1 cellular context compared by ENCODE assay signal in the genomic region with DNA sequence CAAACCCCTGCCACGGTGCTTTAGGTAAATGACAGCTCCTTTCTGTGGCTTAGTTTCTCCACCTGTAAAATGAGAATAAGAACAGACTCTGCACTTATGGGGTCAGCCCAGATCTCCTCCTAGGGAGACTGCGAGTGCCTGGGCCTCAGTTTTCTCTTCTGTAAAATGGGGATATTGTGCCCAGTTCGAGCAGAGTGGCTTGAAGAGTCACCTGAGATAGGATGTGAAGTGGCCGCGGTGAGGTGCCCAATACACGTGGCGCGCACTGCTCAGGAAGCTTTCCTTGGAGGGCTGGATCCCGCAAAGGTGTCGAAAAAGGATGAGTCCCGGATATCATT.
TF ChIP-seq lines count a peak whose summit lies in the region.

No MANE protein-coding gene starts in this region.

TF ChIP-seq in K562, 482 proteins besides CTCF, POLR2A, EP300 and RAD21 (continued from another document):
- TF ChIP-seq, protein P1, sequence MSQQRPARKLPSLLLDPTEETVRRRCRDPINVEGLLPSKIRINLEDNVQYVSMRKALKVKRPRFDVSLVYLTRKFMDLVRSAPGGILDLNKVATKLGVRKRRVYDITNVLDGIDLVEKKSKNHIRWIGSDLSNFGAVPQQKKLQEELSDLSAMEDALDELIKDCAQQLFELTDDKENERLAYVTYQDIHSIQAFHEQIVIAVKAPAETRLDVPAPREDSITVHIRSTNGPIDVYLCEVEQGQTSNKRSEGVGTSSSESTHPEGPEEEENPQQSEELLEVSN (IDR thresholded peaks at IDR 0.05; ENCODE audit: borderline replicate concordance in 1 of 2, extremely low read depth in 1 of 2, insufficient read depth in 1 of 2, insufficient read length in 1 of 2, low read depth in 1 of 2, low read length in 1 of 2, poor library complexity in 1 of 2, severe bottlenecking in 1 of 2) = no peak
- TF ChIP-seq ZNF57 (CRISPR knock-in tag; IDR thresholded peaks at IDR 0.05) = no peak
- no peak for TF ChIP-seq RHOXF2B (CRISPR knock-in tag; conservative IDR thresholded peaks at IDR 0.05)
- TF ChIP-seq, protein P2, sequence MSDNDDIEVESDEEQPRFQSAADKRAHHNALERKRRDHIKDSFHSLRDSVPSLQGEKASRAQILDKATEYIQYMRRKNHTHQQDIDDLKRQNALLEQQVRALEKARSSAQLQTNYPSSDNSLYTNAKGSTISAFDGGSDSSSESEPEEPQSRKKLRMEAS (CRISPR knock-in tag; IDR thresholded peaks at IDR 0.05) = no peak
- TF ChIP-seq ZFP30 (CRISPR knock-in tag; IDR thresholded peaks at IDR 0.05; ENCODE audit: borderline replicate concordance) = no peak
- peak; percentile 96 for TF ChIP-seq ADNP (tag; IDR thresholded peaks at IDR 0.05)
- no peak for TF ChIP-seq SMAD3 (CRISPR knock-in tag; conservative IDR thresholded peaks at IDR 0.05)
- no peak for TF ChIP-seq SRSF9 (IDR thresholded peaks at IDR 0.05; ENCODE audit: borderline replicate concordance, low read depth, low read length)
- TF ChIP-seq ETV1 (tag; conservative IDR thresholded peaks at IDR 0.05; ENCODE audit: low read depth) = no peak
- TF ChIP-seq, protein P3, sequence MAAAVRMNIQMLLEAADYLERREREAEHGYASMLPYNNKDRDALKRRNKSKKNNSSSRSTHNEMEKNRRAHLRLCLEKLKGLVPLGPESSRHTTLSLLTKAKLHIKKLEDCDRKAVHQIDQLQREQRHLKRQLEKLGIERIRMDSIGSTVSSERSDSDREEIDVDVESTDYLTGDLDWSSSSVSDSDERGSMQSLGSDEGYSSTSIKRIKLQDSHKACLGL (CRISPR knock-in tag; IDR thresholded peaks at IDR 0.05; ENCODE audit: borderline replicate concordance, poor library complexity, severe bottlenecking) = no peak
- TF ChIP-seq BRCA1 (IDR thresholded peaks at IDR 0.05) = no peak
- no peak for TF ChIP-seq BRCA1 (CRISPR knock-in tag; IDR thresholded peaks at IDR 0.05)
- TF ChIP-seq KDM5B (IDR thresholded peaks at IDR 0.05; ENCODE audit: insufficient replicate concordance, low read depth, low read length) = no peak
- peak; percentile 94 for TF ChIP-seq CHD4 (IDR thresholded peaks at IDR 0.05; ENCODE audit: insufficient read depth, insufficient replicate concordance, low read depth, low read length, poor library complexity, severe bottlenecking)
- peak; percentile 40; the same call in 1 of the 2 replicates for TF ChIP-seq ZEB2 (IDR thresholded peaks at IDR 0.05)
- peak; percentile 87 to 91 for TF ChIP-seq KDM1A (IDR thresholded peaks at IDR 0.05)
